ENCODE assay signal across 31 cellular contexts in genomic region chr10:48548531-48549135, GRCh38. TPM values are rescaled to one million over a fixed set of nuclear protein-coding genes. Genes with fewer than 3 reads are reported as not detected.
"Had no signal": no experiment of that assay in that cellular context is flagged by ENCODE, and none has a peak within 500 bp of the region (broad histone marks: within the 10 kb centered on the region; RNA-seq: fewer than 3 reads in every experiment).

No MANE protein-coding gene starts in this region.

- H3K27ac ChIP-seq: breast epithelium, left ventricle myocardium inferior, neutrophil, ovary, sigmoid colon, tibial artery, upper lobe of right lung, WERI-Rb-1 had no signal

- H3K27me3 Mint-ChIP-seq: activated naive CD4-positive, alpha-beta T cell treated with anti-CD3 and anti-CD28 coated beads, Interleukin-2, amount 50 U/mL, for 24 hours; activated naive CD8-positive, alpha-beta T cell treated with anti-CD3 and anti-CD28 coated beads, Interleukin-2, amount 50 U/mL, for 24 hours; activated T-helper 17 cell treated with anti-CD3 and anti-CD28 coated beads, Interleukin-2, amount 50 U/mL, for 72 hours; natural killer cell treated with Interleukin-12 subunit alpha and Interleukin-12 subunit beta and Interleukin-15 and Interleukin-18, amount 100 ng/mL, for 72 hours; stimulated activated naive CD8-positive, alpha-beta T cell treated with anti-CD3 and anti-CD28 coated beads, Interleukin-15, amount 100 ng/mL, for 72 hours had no signal

- DNase-seq: activated CD4-positive, alpha-beta T cell treated with anti-CD3 and anti-CD28 coated beads for 48 hours; activated CD4-positive, alpha-beta T cell treated with anti-CD3 and anti-CD28 coated beads, Interleukin-2, amount 50 U/mL, for 48 hours; activated gamma-delta T cell treated with Interleukin-2 at 50 U/mL for 16 hours; activated naive CD8-positive, alpha-beta T cell treated with anti-CD3 and anti-CD28 coated beads, Interleukin-2, amount 50 U/mL, for 24 hours; activated T-cell treated with anti-CD3 and anti-CD28 coated beads, Interleukin-2, amount 50 U/mL, for 4 hours; amygdala; effector CD8-positive, alpha-beta T cell; left ventricle myocardium inferior; mucosa of descending colon; ovary; sigmoid colon; small intestine; stimulated activated CD4-positive, alpha-beta T cell treated with anti-CD3 and anti-CD28 coated beads, Interleukin-4, amount 100 ng/mL, for 24 hours; stimulated activated naive CD8-positive, alpha-beta T cell treated with anti-CD3 and anti-CD28 coated beads, Interleukin-15, amount 100 ng/mL, for 72 hours; SW 1271; T1000; tibial artery; upper lobe of right lung; WERI-Rb-1 had no signal

- H3K27me3 ChIP-seq: breast epithelium, neutrophil, ovary, sigmoid colon, tibial artery, upper lobe of right lung had no signal

- H3K4me1 ChIP-seq: breast epithelium, upper lobe of right lung had no signal

- H3K27ac Mint-ChIP-seq: activated naive CD4-positive, alpha-beta T cell treated with anti-CD3 and anti-CD28 coated beads, Interleukin-2, amount 50 U/mL, for 24 hours; activated naive CD8-positive, alpha-beta T cell treated with anti-CD3 and anti-CD28 coated beads, Interleukin-2, amount 50 U/mL, for 24 hours; activated T-helper 17 cell treated with anti-CD3 and anti-CD28 coated beads, Interleukin-2, amount 50 U/mL, for 72 hours; natural killer cell treated with Interleukin-12 subunit alpha and Interleukin-12 subunit beta and Interleukin-15 and Interleukin-18, amount 100 ng/mL, for 72 hours; progenitor cell of endocrine pancreas; stimulated activated effector memory CD8-positive, alpha-beta T cell treated with anti-CD3 and anti-CD28 coated beads, Interleukin-12 subunit alpha, Interleukin-12 subunit beta, amount 100 ng/mL, for 72 hours; stimulated activated naive CD8-positive, alpha-beta T cell treated with anti-CD3 and anti-CD28 coated beads, Interleukin-15, amount 100 ng/mL, for 72 hours; T-helper 1 cell treated with Interleukin-12 subunit alpha and Interleukin-12 subunit beta and Interleukin-4 antibody, amounts not matched to agents 30 μg/mL and 1 μg/mL, for 36 hours had no signal

- ATAC-seq: activated CD4-positive, CD25-positive, alpha-beta regulatory T cell treated with anti-CD3 and anti-CD28 coated beads, Interleukin-2, amount 50 U/mL, for 24 hours; activated naive CD8-positive, alpha-beta T cell treated with anti-CD3 and anti-CD28 coated beads, Interleukin-2, amount 50 U/mL, for 24 hours; activated T-cell treated with anti-CD3 and anti-CD28 coated beads, Interleukin-2, amount 50 U/mL, for 4 hours; activated T-helper 17 cell treated with anti-CD3 and anti-CD28 coated beads, Interleukin-2, amount 50 U/mL, for 72 hours; mucosa of descending colon; natural killer cell treated with Interleukin-12 subunit alpha and Interleukin-12 subunit beta and Interleukin-15 and Interleukin-18, amount 100 ng/mL, for 72 hours; stimulated activated effector memory CD8-positive, alpha-beta T cell treated with anti-CD3 and anti-CD28 coated beads, Interleukin-12 subunit alpha, Interleukin-12 subunit beta, amount 100 ng/mL, for 72 hours; stimulated activated naive CD8-positive, alpha-beta T cell treated with anti-CD3 and anti-CD28 coated beads, Interleukin-15, amount 100 ng/mL, for 72 hours; upper lobe of right lung had no signal

- H3K36me3 Mint-ChIP-seq: activated naive CD4-positive, alpha-beta T cell treated with anti-CD3 and anti-CD28 coated beads, Interleukin-2, amount 50 U/mL, for 24 hours; natural killer cell treated with Interleukin-12 subunit alpha and Interleukin-12 subunit beta and Interleukin-15 and Interleukin-18, amount 100 ng/mL, for 72 hours; stimulated activated effector memory CD8-positive, alpha-beta T cell treated with anti-CD3 and anti-CD28 coated beads, Interleukin-12 subunit alpha, Interleukin-12 subunit beta, amount 100 ng/mL, for 72 hours had no signal

- H3K9me3 Mint-ChIP-seq: activated naive CD4-positive, alpha-beta T cell treated with anti-CD3 and anti-CD28 coated beads, Interleukin-2, amount 50 U/mL, for 24 hours; activated naive CD8-positive, alpha-beta T cell treated with anti-CD3 and anti-CD28 coated beads, Interleukin-2, amount 50 U/mL, for 24 hours; activated T-cell treated with anti-CD3 and anti-CD28 coated beads, Interleukin-2, amount 50 U/mL, for 4 hours; activated T-helper 17 cell treated with anti-CD3 and anti-CD28 coated beads, Interleukin-2, amount 50 U/mL, for 72 hours; central memory CD8-positive, alpha-beta T cell; natural killer cell treated with Interleukin-12 subunit alpha and Interleukin-12 subunit beta and Interleukin-15 and Interleukin-18, amount 100 ng/mL, for 72 hours; stimulated activated effector memory CD8-positive, alpha-beta T cell treated with anti-CD3 and anti-CD28 coated beads, Interleukin-12 subunit alpha, Interleukin-12 subunit beta, amount 100 ng/mL, for 72 hours; stimulated activated naive CD8-positive, alpha-beta T cell treated with anti-CD3 and anti-CD28 coated beads, Interleukin-15, amount 100 ng/mL, for 72 hours; T-helper 1 cell treated with Interleukin-12 subunit alpha and Interleukin-12 subunit beta and Interleukin-4 antibody, amounts not matched to agents 30 μg/mL and 1 μg/mL, for 36 hours had no signal

- H3K4me3 Mint-ChIP-seq: activated naive CD4-positive, alpha-beta T cell treated with anti-CD3 and anti-CD28 coated beads, Interleukin-2, amount 50 U/mL, for 24 hours; activated naive CD8-positive, alpha-beta T cell treated with anti-CD3 and anti-CD28 coated beads, Interleukin-2, amount 50 U/mL, for 24 hours; activated T-cell treated with anti-CD3 and anti-CD28 coated beads, Interleukin-2, amount 50 U/mL, for 4 hours; activated T-helper 17 cell treated with anti-CD3 and anti-CD28 coated beads, Interleukin-2, amount 50 U/mL, for 72 hours; central memory CD8-positive, alpha-beta T cell; natural killer cell treated with Interleukin-12 subunit alpha and Interleukin-12 subunit beta and Interleukin-15 and Interleukin-18, amount 100 ng/mL, for 72 hours; stimulated activated effector memory CD8-positive, alpha-beta T cell treated with anti-CD3 and anti-CD28 coated beads, Interleukin-12 subunit alpha, Interleukin-12 subunit beta, amount 100 ng/mL, for 72 hours; stimulated activated naive CD8-positive, alpha-beta T cell treated with anti-CD3 and anti-CD28 coated beads, Interleukin-15, amount 100 ng/mL, for 72 hours; T-helper 1 cell treated with Interleukin-12 subunit alpha and Interleukin-12 subunit beta and Interleukin-4 antibody, amounts not matched to agents 30 μg/mL and 1 μg/mL, for 36 hours had no signal

- H3K36me3 ChIP-seq: breast epithelium, left ventricle myocardium inferior, neutrophil, ovary, sigmoid colon, tibial artery, upper lobe of right lung, WERI-Rb-1 had no signal

- H3K9me3 ChIP-seq: breast epithelium, left ventricle myocardium inferior, mucosa of descending colon, neutrophil, ovary, sigmoid colon, tibial artery, upper lobe of right lung had no signal

- H3K4me1 Mint-ChIP-seq: activated naive CD4-positive, alpha-beta T cell treated with anti-CD3 and anti-CD28 coated beads, Interleukin-2, amount 50 U/mL, for 24 hours; activated naive CD8-positive, alpha-beta T cell treated with anti-CD3 and anti-CD28 coated beads, Interleukin-2, amount 50 U/mL, for 24 hours; activated T-helper 17 cell treated with anti-CD3 and anti-CD28 coated beads, Interleukin-2, amount 50 U/mL, for 72 hours; central memory CD8-positive, alpha-beta T cell; stimulated activated effector memory CD8-positive, alpha-beta T cell treated with anti-CD3 and anti-CD28 coated beads, Interleukin-12 subunit alpha, Interleukin-12 subunit beta, amount 100 ng/mL, for 72 hours; stimulated activated naive CD8-positive, alpha-beta T cell treated with anti-CD3 and anti-CD28 coated beads, Interleukin-15, amount 100 ng/mL, for 72 hours had no signal

- H3K4me3 ChIP-seq: breast epithelium, left ventricle myocardium inferior, lung, mucosa of descending colon, ovary, sigmoid colon, tibial artery, upper lobe of right lung had no signal

RNA-seq across cellular contexts. Expression of gene ARHGAP22, which starts 56.2 kb away (rescaled TPM):
- total RNA-seq: activated CD8-positive, alpha-beta memory T cell treated with anti-CD3 and anti-CD28 coated beads for 36 hours had no signal
